In genomic region chr15:59645812-59646211, GRCh38 we compare ENCODE assay signal across 7 cellular contexts. TPM values are rescaled to one million over a fixed set of nuclear protein-coding genes. Genes with fewer than 3 reads are reported as not detected.
"Had no signal": no experiment of that assay in that cellular context is flagged by ENCODE, and none has a peak within 500 bp of the region (broad histone marks: within the 10 kb centered on the region; RNA-seq: fewer than 3 reads in every experiment).

No MANE protein-coding gene starts in this region.

RNA-seq across cellular contexts. Expression of gene GCNT3, which starts 34.2 kb away (rescaled TPM):
- total RNA-seq: left ventricle myocardium superior; lung microvascular endothelial cell; mesothelial cell of epicardium; mononuclear cell; naive thymus-derived CD4-positive, alpha-beta T cell; naive thymus-derived CD8-positive, alpha-beta T cell had no signal
- polyA plus RNA-seq: immature natural killer cell; naive thymus-derived CD4-positive, alpha-beta T cell; naive thymus-derived CD8-positive, alpha-beta T cell had no signal
